8 cellular contexts compared by ENCODE assay signal in the genomic region with DNA sequence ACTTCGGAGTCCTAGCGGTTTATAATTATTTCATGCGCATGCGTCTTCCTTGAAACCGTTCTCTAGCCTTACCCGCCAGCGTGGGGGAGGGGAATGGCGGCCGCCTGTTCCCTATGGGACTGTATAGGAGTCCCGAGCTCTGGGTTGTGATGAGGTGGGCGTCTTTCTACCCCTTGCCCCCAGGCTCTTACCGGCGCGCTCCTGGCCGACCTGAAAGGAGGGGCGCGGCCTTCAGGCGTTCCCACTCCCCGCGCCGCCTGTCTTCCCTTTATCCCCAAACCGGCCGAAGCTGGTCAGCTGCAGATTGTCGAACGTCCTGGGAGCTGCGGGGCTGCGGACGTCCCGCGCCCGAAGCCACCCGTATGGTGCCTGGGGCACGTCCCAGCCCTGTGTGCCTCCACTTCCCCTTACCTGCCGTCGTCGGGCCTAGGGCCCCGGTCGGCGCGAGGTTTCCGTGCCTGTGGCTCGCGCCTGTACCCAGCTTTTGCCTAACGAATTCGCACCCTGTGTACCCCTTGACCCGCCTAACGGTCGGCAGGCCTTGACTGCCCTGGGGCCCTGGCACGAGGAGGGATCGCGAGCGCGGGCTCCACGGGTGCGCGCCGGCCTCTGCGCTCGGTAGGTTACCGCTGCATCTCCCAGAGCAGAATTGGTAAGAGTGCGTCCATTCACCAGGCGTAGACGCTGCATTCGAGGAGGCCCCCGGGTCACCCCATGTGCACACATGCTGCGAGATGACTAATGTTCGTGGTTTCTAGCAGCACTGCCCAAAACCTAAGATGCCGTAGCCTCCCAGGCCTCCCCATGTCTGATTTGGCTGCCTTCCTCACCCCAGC. TPM values are rescaled to one million over a fixed set of nuclear protein-coding genes. Genes with fewer than 3 reads are reported as not detected.
DNase-seq lines count a peak whose midpoint lies in the region; ATAC-seq and TF ChIP-seq lines count a peak whose summit lies in the region.

No MANE protein-coding gene starts in this region.

- WGBS in IMR-90 (ENCODE audit: extremely low coverage in 2 of 2, insufficient read length in 1 of 2), 2 experiments, result 2% methylated on average over 37 of the region's 68 CpGs; no CpG with 5 or more reads in 1 of the 2 experiments

- peak overlapping the region; percentile 76 for H3K4me2 ChIP-seq in IMR-90 (ENCODE audit: low read depth, low read length)

- H3K18ac ChIP-seq in IMR-90 (ENCODE audit: low read depth, low read length), result peak overlapping the region; percentile 12; the same call in 1 of the 2 replicates

- peak overlapping the region; percentile 69 for H4K5ac ChIP-seq in IMR-90 (ENCODE audit: low read depth, low read length)

- H3K14ac ChIP-seq in IMR-90 (replicated peaks; ENCODE audit: low read depth, low read length), result peak overlapping the region; percentile 59

- H3K4me1 ChIP-seq in BE2C (peaks cover 4% of the 10 kb centered on the region; the same call in 1 of the 2 replicates), IMR-90 (ENCODE audit: control insufficient read depth, insufficient read depth, low read length) (peaks cover 11% of the 10 kb centered on the region), duodenal mucosa (ENCODE audit: control insufficient read depth in 1 of 2, insufficient read depth in 2 of 2, low read length in 2 of 2) (peaks cover 34 to 40% of the 10 kb centered on the region in 2 donors)

- H2AK9ac ChIP-seq in IMR-90 (replicated peaks; ENCODE audit: low read depth, low read length, poor library complexity), result peak overlapping the region; percentile 98

- no peak for TF ChIP-seq RAD21 in IMR-90 (IDR thresholded peaks at IDR 0.05; ENCODE audit: low read length)

- H3K36me3 Mint-ChIP-seq in activated CD4-positive, alpha-beta T cell treated with anti-CD3 and anti-CD28 coated beads, Interleukin-2, amount 10 ng/mL, durations not matched to agents 7 days and 5 days (ENCODE audit: low read depth), result peaks cover 39% of the 10 kb centered on the region
- peaks cover 56% of the 10 kb centered on the region for H3K36me3 Mint-ChIP-seq in stimulated activated effector memory CD8-positive, alpha-beta T cell treated with anti-CD3 and anti-CD28 coated beads, Interleukin-12 subunit alpha, Interleukin-12 subunit beta, amount 100 ng/mL, for 72 hours

- H2BK120ac ChIP-seq in IMR-90 (ENCODE audit: low read depth, low read length), result peak overlapping the region; percentile 56

- no TSS peak for BruUV-seq in IMR-90 (replicated peaks; lab: Mats Ljungman, UMichigan)

- H2BK5ac ChIP-seq in IMR-90 (ENCODE audit: low read depth, low read length, poor library complexity, severe bottlenecking), result peak overlapping the region; percentile 86

- H3K4ac ChIP-seq in IMR-90 (ENCODE audit: low read depth, low read length), result peak overlapping the region; percentile 78

- H3K56ac ChIP-seq in IMR-90 (ENCODE audit: extremely low read depth, insufficient read depth, low read length), result peak overlapping the region; percentile 55

- H3K9ac ChIP-seq in IMR-90 (ENCODE audit: low read depth, low read length) (peak overlapping the region; percentile 62), duodenal mucosa (ENCODE audit: low read depth in 1 of 2, low read length in 2 of 2) (peak overlapping the region; percentile 93 to 99)

- peaks cover 33% of the 10 kb centered on the region for H3K4me1 Mint-ChIP-seq in activated CD4-positive, alpha-beta T cell treated with anti-CD3 and anti-CD28 coated beads, Interleukin-2, amount 10 ng/mL, durations not matched to agents 7 days and 5 days
- peaks cover 55% of the 10 kb centered on the region for H3K4me1 Mint-ChIP-seq in stimulated activated effector memory CD8-positive, alpha-beta T cell treated with anti-CD3 and anti-CD28 coated beads, Interleukin-12 subunit alpha, Interleukin-12 subunit beta, amount 100 ng/mL, for 72 hours

- no peaks in the 10 kb centered on the region for H3K27me3 Mint-ChIP-seq in activated CD4-positive, alpha-beta T cell treated with anti-CD3 and anti-CD28 coated beads, Interleukin-2, amount 10 ng/mL, durations not matched to agents 7 days and 5 days

- H3K4me3 Mint-ChIP-seq in activated CD4-positive, alpha-beta T cell treated with anti-CD3 and anti-CD28 coated beads, Interleukin-2, amount 10 ng/mL, durations not matched to agents 7 days and 5 days, result peak overlapping the region; percentile 88
- H3K4me3 Mint-ChIP-seq in stimulated activated effector memory CD8-positive, alpha-beta T cell treated with anti-CD3 and anti-CD28 coated beads, Interleukin-12 subunit alpha, Interleukin-12 subunit beta, amount 100 ng/mL, for 72 hours, result peak overlapping the region; percentile 96

- peaks cover 0 to 14% of the 10 kb centered on the region in 2 experiments; a peak in 2 of 4 replicates for H3K79me1 ChIP-seq in IMR-90 (ENCODE audit: low read depth in 1 of 2, low read length in 2 of 2)

- in situ Hi-C loops in IMR-90 (cut with MboI; ENCODE audit: low sequenced_read_pairs), result no loop called here

- H2AK5ac ChIP-seq in IMR-90 (ENCODE audit: low read depth, low read length), result peak overlapping the region; percentile 83

- dilution Hi-C loops in IMR-90 (cut with HindIII; ENCODE audit: low sequenced_read_pairs, unreplicated experiment), result no loop called here

- CTCF ChIA-PET in IMR-90 (lab: Yijun Ruan, JAX), result interaction anchor here (0.5 to 1.2 kb wide), 4 partner anchors 9 to 162 kb away, joined by 3 to 5 read pairs (median 3); no protein-coding TSS in a partner anchor
- CTCF ChIA-PET in activated CD4-positive, alpha-beta T cell treated with anti-CD3 and anti-CD28 coated beads, Interleukin-2, amount 10 ng/mL, durations not matched to agents 7 days and 5 days (lab: Charles Lee), result interaction anchor here (0.6 to 1.6 kb wide), 16 partner anchors 9 to 131 kb away, joined by 3 to 8 read pairs (median 4); partner anchors contain the start of genes MAML1 and RUFY1

- peak; percentile 28 for ATAC-seq in IMR-90 (ENCODE audit: low read depth)
- peak; percentile 73 for ATAC-seq in stimulated activated effector memory CD8-positive, alpha-beta T cell treated with anti-CD3 and anti-CD28 coated beads, Interleukin-12 subunit alpha, Interleukin-12 subunit beta, amount 100 ng/mL, for 72 hours

- H3K36me3 ChIP-seq in BE2C (peaks cover 41% of the 10 kb centered on the region), IMR-90 (ENCODE audit: control insufficient read depth, insufficient read depth, low read length) (peaks cover 22% of the 10 kb centered on the region), duodenal mucosa (ENCODE audit: control insufficient read depth in 1 of 2, insufficient read depth in 2 of 2, low read length in 2 of 2) (peaks cover 16 to 26% of the 10 kb centered on the region in 2 donors)

- POLR2A ChIA-PET in IMR-90 (lab: Charles Lee; ENCODE audit: unreplicated experiment), result interaction anchor here (0.6 to 1.1 kb wide), 4 partner anchors 9 to 199 kb away, joined by 3 to 13 read pairs (median 4); no protein-coding TSS in a partner anchor
- POLR2A ChIA-PET in activated CD4-positive, alpha-beta T cell treated with anti-CD3 and anti-CD28 coated beads, Interleukin-2, amount 10 ng/mL, durations not matched to agents 7 days and 5 days (lab: Charles Lee), result interaction anchor here (0.5 to 1.2 kb wide), 13 partner anchors 9 to 1293 kb away, joined by 3 to 6 read pairs (median 3); partner anchors contain the start of gene MAML1

- H3K23ac ChIP-seq in IMR-90 (ENCODE audit: low read depth, low read length), result peak overlapping the region; percentile 67

- H3K4me3 ChIP-seq in BE2C (ENCODE audit: low read depth, low read length), result peak overlapping the region; percentile 94
- H3K4me3 ChIP-seq in IMR-90 (ENCODE audit: insufficient read depth, low read depth, low read length), result peak overlapping the region; percentile 39
- peak overlapping the region; percentile 84 to 92 for H3K4me3 ChIP-seq in duodenal mucosa (ENCODE audit: low read depth in 1 of 2, low read length in 2 of 2)

- H4K20me1 ChIP-seq in IMR-90 (ENCODE audit: insufficient read depth, low read length), result peaks cover 44% of the 10 kb centered on the region

- intact Hi-C loops in IMR-90 (cut with micrococcal nuclease), result loop anchor here (5.0 kb wide), 2 partner anchors 73 to 198 kb away; partner anchors contain the start of genes CANX and SQSTM1

- H3K27ac Mint-ChIP-seq in activated CD4-positive, alpha-beta T cell treated with anti-CD3 and anti-CD28 coated beads, Interleukin-2, amount 10 ng/mL, durations not matched to agents 7 days and 5 days, result peak overlapping the region; percentile 99
- peak overlapping the region; percentile 100 for H3K27ac Mint-ChIP-seq in stimulated activated effector memory CD8-positive, alpha-beta T cell treated with anti-CD3 and anti-CD28 coated beads, Interleukin-12 subunit alpha, Interleukin-12 subunit beta, amount 100 ng/mL, for 72 hours

- H3K27me3 ChIP-seq in BE2C, result no peaks in the 10 kb centered on the region; the same call in 1 of the 2 replicates
- no peaks in the 10 kb centered on the region for H3K27me3 ChIP-seq in IMR-90 (ENCODE audit: control insufficient read depth, insufficient read depth, low read length)
- no peaks in the 10 kb centered on the region for H3K27me3 ChIP-seq in duodenal mucosa (ENCODE audit: control insufficient read depth in 1 of 2, insufficient read depth in 2 of 2, low read length in 2 of 2)

- TF ChIP-seq POLR2A in IMR-90 (IDR thresholded peaks at IDR 0.05; ENCODE audit: low read depth, low read length), result peak; percentile 28; the same call in 1 of the 2 replicates

- H3K9me1 ChIP-seq in IMR-90 (ENCODE audit: insufficient read depth, low read length), result 0 out of 2 replicates have a peak, but pooled peaks cover 6% of the 10 kb centered on the region

- H2BK20ac ChIP-seq in IMR-90 (ENCODE audit: low read depth, low read length), result no peak overlapping the region

- TF ChIP-seq CTCF in BE2C (IDR thresholded peaks at IDR 0.05; ENCODE audit: low read depth, low read length) (no peak), GM20000 (IDR thresholded peaks at IDR 0.05; ENCODE audit: extremely low read depth, missing control alignments) (no peak), IMR-90 (conservative IDR thresholded peaks at IDR 0.05; ENCODE audit: low read depth, low read length) (no peak)

- DNase-seq in BE2C (no peak), GM20000 (ENCODE audit: low spot score) (peak; percentile 52), IMR-90 (peak; percentile 85), mesenteric fat pad (ENCODE audit: low spot score) (peak; percentile 90), retina (no peak)
- peak; percentile 41 for DNase-seq in activated CD4-positive, alpha-beta T cell treated with anti-CD3 and anti-CD28 coated beads, Interleukin-2, amount 10 ng/mL, durations not matched to agents 7 days and 5 days
- peak; percentile 51 to 81 for DNase-seq in stimulated activated effector memory CD8-positive, alpha-beta T cell treated with anti-CD3 and anti-CD28 coated beads, Interleukin-12 subunit alpha, Interleukin-12 subunit beta, amount 100 ng/mL, for 72 hours (ENCODE audit: low spot score in 2 of 2)

- peak overlapping the region; percentile 96 for H2AFZ ChIP-seq in IMR-90 (replicated peaks; ENCODE audit: low read length, poor library complexity)

- no peaks in the 10 kb centered on the region for H3K9me3 ChIP-seq in BE2C
- H3K9me3 ChIP-seq in IMR-90 (ENCODE audit: control insufficient read depth, insufficient read depth, low read length), result no peaks in the 10 kb centered on the region
- no peaks in the 10 kb centered on the region for H3K9me3 ChIP-seq in duodenal mucosa (ENCODE audit: control insufficient read depth in 1 of 2, low read length in 2 of 2)

- H3K27ac ChIP-seq in IMR-90 (ENCODE audit: insufficient read depth, low read length) (peak overlapping the region; percentile 82), duodenal mucosa (ENCODE audit: low read depth, low read length) (peak overlapping the region; percentile 94)

- H4K8ac ChIP-seq in IMR-90 (ENCODE audit: low read depth in 2 of 2, low read length in 2 of 2), result peak overlapping the region; percentile 94 to 96

- H4K91ac ChIP-seq in IMR-90 (ENCODE audit: insufficient read depth, low read depth, low read length), result peak overlapping the region; percentile 89

- H3K9me3 Mint-ChIP-seq in activated CD4-positive, alpha-beta T cell treated with anti-CD3 and anti-CD28 coated beads, Interleukin-2, amount 10 ng/mL, durations not matched to agents 7 days and 5 days, result no peaks in the 10 kb centered on the region
- H3K9me3 Mint-ChIP-seq in stimulated activated effector memory CD8-positive, alpha-beta T cell treated with anti-CD3 and anti-CD28 coated beads, Interleukin-12 subunit alpha, Interleukin-12 subunit beta, amount 100 ng/mL, for 72 hours, result no peaks in the 10 kb centered on the region

- no peak overlapping the region; the same call in 2 of the 3 replicates for H2BK15ac ChIP-seq in IMR-90 (ENCODE audit: low read depth, low read length)

RNA-seq across cellular contexts. Expression of gene HNRNPH1, which starts 0.7 kb away (rescaled TPM):
- 678 TPM for polyA plus RNA-seq in BE2C (2012; ENCODE audit: insufficient read depth, insufficient read length, low read depth)
- total RNA-seq in IMR-90 (2012; rRNA removed), result 300 and 735 TPM in 2 replicates
- 230 and 288 TPM in 2 replicates for polyA plus RNA-seq in IMR-90 (2012; rRNA removed)
- polyA plus RNA-seq in IMR-90 (2012; cell fraction: cytosol; rRNA removed), result 34.5 and 69.4 TPM in 2 replicates
- polyA plus RNA-seq in IMR-90 (2012; cell fraction: nucleus; rRNA removed; ENCODE audit: low replicate concordance), result 110 and 525 TPM in 2 replicates
- total RNA-seq in activated CD4-positive, alpha-beta T cell treated with anti-CD3 and anti-CD28 coated beads, Interleukin-2, amount 10 ng/mL, durations not matched to agents 7 days and 5 days, result 100 to 1,000 TPM; 895 to 954 TPM
- 429 TPM for total RNA-seq in mesenteric fat pad

RNA-seq across cellular contexts. Expression of gene CBY3, which starts 56.7 kb away (rescaled TPM):
- not detected for polyA plus RNA-seq in BE2C (2012; ENCODE audit: insufficient read depth, insufficient read length, low read depth)
- total RNA-seq in IMR-90 (2012; rRNA removed), result 0.18 TPM in 1 of 2 replicates, not detected in the other
- polyA plus RNA-seq in IMR-90 (2012; rRNA removed), result not detected in 2 replicates
- polyA plus RNA-seq in IMR-90 (2012; cell fraction: cytosol; rRNA removed), result not detected in 2 replicates
- not detected in 2 replicates for polyA plus RNA-seq in IMR-90 (2012; cell fraction: nucleus; rRNA removed; ENCODE audit: low replicate concordance)
- total RNA-seq in activated CD4-positive, alpha-beta T cell treated with anti-CD3 and anti-CD28 coated beads, Interleukin-2, amount 10 ng/mL, durations not matched to agents 7 days and 5 days, result under 1 TPM; 0.35 to 0.44 TPM
- not detected for total RNA-seq in mesenteric fat pad

Comparison
In these comparisons a context has a peak if more than half of its experiments do, and no peak if none do; other contexts are left out.
1. DNase-seq: peak in GM20000 (single experiment), IMR-90 (single experiment), activated CD4-positive, alpha-beta T cell treated with anti-CD3 and anti-CD28 coated beads, Interleukin-2, amount 10 ng/mL, durations not matched to agents 7 days and 5 days (single experiment), mesenteric fat pad (single experiment) and stimulated activated effector memory CD8-positive, alpha-beta T cell treated with anti-CD3 and anti-CD28 coated beads, Interleukin-12 subunit alpha, Interleukin-12 subunit beta, amount 100 ng/mL, for 72 hours (2 of 2); none in BE2C (single experiment) and retina (single experiment).
2. H3K4me3 ChIP-seq: peak in every context shown above with its lines; median percentile 94 in BE2C; 88 in duodenal mucosa; 39 in IMR-90.